In genomic region chr15:90511211-90511618, GRCh38 we compare ENCODE assay signal across 1 cellular context.
TF ChIP-seq lines count a peak whose summit lies in the region.

No MANE protein-coding gene starts in this region.

TF ChIP-seq in K562, 482 proteins besides CTCF, POLR2A, EP300 and RAD21:
- peak; percentile 43 for TF ChIP-seq NFYB (IDR thresholded peaks at IDR 0.05; ENCODE audit: extremely low read depth, insufficient read length)
TF ChIP-seq in K562: peak in this region for 1; not testable (repeated sequence) for 481.
